Comparison of ENCODE assay signal across 1 cellular context in genomic region chr16:87608400-87608985, GRCh38.
TF ChIP-seq lines count a peak whose summit lies in the region.

No MANE protein-coding gene starts in this region.

TF ChIP-seq in HepG2, 621 proteins besides CTCF, POLR2A, EP300 and RAD21 (continued from another document and continues in another):
- TF ChIP-seq, protein P1, sequence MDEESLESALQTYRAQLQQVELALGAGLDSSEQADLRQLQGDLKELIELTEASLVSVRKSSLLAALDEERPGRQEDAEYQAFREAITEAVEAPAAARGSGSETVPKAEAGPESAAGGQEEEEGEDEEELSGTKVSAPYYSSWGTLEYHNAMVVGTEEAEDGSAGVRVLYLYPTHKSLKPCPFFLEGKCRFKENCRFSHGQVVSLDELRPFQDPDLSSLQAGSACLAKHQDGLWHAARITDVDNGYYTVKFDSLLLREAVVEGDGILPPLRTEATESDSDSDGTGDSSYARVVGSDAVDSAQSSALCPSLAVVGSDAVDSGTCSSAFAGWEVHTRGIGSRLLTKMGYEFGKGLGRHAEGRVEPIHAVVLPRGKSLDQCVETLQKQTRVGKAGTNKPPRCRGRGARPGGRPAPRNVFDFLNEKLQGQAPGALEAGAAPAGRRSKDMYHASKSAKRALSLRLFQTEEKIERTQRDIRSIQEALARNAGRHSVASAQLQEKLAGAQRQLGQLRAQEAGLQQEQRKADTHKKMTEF (CRISPR knock-in tag; IDR thresholded peaks at IDR 0.05) = peak; percentile 46; the same call in 1 of the 2 replicates
- peak; percentile 91; the same call in 1 of the 2 replicates for TF ChIP-seq KDM4B (CRISPR knock-in tag; IDR thresholded peaks at IDR 0.05)
- peak; percentile 52; the same call in 1 of the 2 replicates for TF ChIP-seq ZNF263 (CRISPR knock-in tag; IDR thresholded peaks at IDR 0.05)
- no peak for TF ChIP-seq ZNF747 (CRISPR knock-in tag; IDR thresholded peaks at IDR 0.05; ENCODE audit: borderline replicate concordance)
- no peak for TF ChIP-seq MBD4 (IDR thresholded peaks at IDR 0.05; ENCODE audit: borderline replicate concordance, low read length)
- TF ChIP-seq DNMT1 (CRISPR knock-in tag; IDR thresholded peaks at IDR 0.05) = no peak
- TF ChIP-seq DBP (CRISPR knock-in tag; IDR thresholded peaks at IDR 0.05; ENCODE audit: not compliant biosample characterization) = no peak
- no peak for TF ChIP-seq FUBP1 (CRISPR knock-in tag; IDR thresholded peaks at IDR 0.05; ENCODE audit: borderline replicate concordance)
- TF ChIP-seq NFYB (CRISPR knock-in tag; IDR thresholded peaks at IDR 0.05) = 0 out of 2 replicates have a peak, but pooled peaks have one; percentile 5
- no peak; the same call in 1 of the 2 replicates for TF ChIP-seq SP2 (CRISPR knock-in tag; IDR thresholded peaks at IDR 0.05)
- no peak for TF ChIP-seq ZNF326 (CRISPR knock-in tag; IDR thresholded peaks at IDR 0.05; ENCODE audit: borderline replicate concordance)
- TF ChIP-seq ZNF225 (CRISPR knock-in tag; IDR thresholded peaks at IDR 0.05) = peak; percentile 20; the same call in 1 of the 2 replicates
- no peak for TF ChIP-seq ZNF10 (CRISPR knock-in tag; IDR thresholded peaks at IDR 0.05; ENCODE audit: borderline replicate concordance, low read depth)
- no peak for TF ChIP-seq ZNF160 (CRISPR knock-in tag; IDR thresholded peaks at IDR 0.05)
- no peak for TF ChIP-seq SIN3A (IDR thresholded peaks at IDR 0.05; ENCODE audit: borderline replicate concordance, low read depth, low read length)
- TF ChIP-seq, protein P2, sequence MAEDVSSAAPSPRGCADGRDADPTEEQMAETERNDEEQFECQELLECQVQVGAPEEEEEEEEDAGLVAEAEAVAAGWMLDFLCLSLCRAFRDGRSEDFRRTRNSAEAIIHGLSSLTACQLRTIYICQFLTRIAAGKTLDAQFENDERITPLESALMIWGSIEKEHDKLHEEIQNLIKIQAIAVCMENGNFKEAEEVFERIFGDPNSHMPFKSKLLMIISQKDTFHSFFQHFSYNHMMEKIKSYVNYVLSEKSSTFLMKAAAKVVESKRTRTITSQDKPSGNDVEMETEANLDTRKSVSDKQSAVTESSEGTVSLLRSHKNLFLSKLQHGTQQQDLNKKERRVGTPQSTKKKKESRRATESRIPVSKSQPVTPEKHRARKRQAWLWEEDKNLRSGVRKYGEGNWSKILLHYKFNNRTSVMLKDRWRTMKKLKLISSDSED (CRISPR knock-in tag; IDR thresholded peaks at IDR 0.05) = no peak
- TF ChIP-seq CCAR2 (optimal IDR thresholded peaks at IDR 0.05; ENCODE audit: low read depth, low read length) = no peak
- TF ChIP-seq CAMTA2 (CRISPR knock-in tag; IDR thresholded peaks at IDR 0.05; ENCODE audit: borderline replicate concordance) = peak; percentile 73; the same call in 1 of the 2 replicates
- peak; percentile 19; the same call in 1 of the 2 replicates for TF ChIP-seq ZFY (CRISPR knock-in tag; IDR thresholded peaks at IDR 0.05)
- TF ChIP-seq ARNTL (CRISPR knock-in tag; IDR thresholded peaks at IDR 0.05) = peak; percentile 58; the same call in 1 of the 2 replicates
- TF ChIP-seq ZNF138 (CRISPR knock-in tag; IDR thresholded peaks at IDR 0.05; ENCODE audit: low read depth) = peak; percentile 95
- TF ChIP-seq, protein P3, sequence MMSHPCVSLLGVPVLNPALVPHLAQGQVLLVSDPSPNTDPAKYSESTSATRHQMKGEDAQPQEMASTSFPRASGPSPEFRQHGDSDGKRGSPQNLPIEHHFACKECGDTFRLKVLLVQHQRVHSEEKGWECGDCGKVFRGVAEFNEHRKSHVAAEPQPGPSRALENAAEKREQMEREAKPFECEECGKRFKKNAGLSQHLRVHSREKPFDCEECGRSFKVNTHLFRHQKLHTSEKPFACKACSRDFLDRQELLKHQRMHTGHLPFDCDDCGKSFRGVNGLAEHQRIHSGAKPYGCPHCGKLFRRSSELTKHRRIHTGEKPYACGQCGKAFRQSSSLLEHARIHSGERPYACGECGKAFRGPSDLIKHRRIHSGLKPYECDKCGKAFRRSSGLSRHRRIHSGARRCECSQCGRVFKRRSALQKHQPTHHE (CRISPR knock-in tag; IDR thresholded peaks at IDR 0.05; ENCODE audit: borderline replicate concordance) = 0 out of 2 replicates have a peak, but pooled peaks have one; percentile 69
- TF ChIP-seq, protein P4, sequence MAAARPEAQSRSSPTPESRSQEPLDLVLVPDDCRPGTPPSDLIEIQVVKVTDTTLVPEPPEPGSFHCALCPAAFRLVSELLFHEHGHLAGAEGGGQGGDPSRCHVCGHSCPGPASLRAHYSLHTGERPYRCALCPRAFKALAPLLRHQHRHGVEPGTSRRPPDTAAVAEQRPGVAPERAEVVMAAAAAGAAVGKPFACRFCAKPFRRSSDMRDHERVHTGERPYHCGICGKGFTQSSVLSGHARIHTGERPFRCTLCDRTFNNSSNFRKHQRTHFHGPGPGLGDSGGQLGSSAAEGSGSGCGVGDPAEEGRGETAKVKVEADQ (CRISPR knock-in tag; IDR thresholded peaks at IDR 0.05; ENCODE audit: borderline replicate concordance) = no peak
- TF ChIP-seq ESRRA (CRISPR knock-in tag; IDR thresholded peaks at IDR 0.05; ENCODE audit: low read depth) = no peak
- TF ChIP-seq CREM (IDR thresholded peaks at IDR 0.05) = no peak
- TF ChIP-seq CREM (CRISPR knock-in tag; IDR thresholded peaks at IDR 0.05) = no peak
- peak; percentile 60; the same call in 1 of the 2 replicates for TF ChIP-seq ZNF530 (CRISPR knock-in tag; IDR thresholded peaks at IDR 0.05; ENCODE audit: low read depth)
- TF ChIP-seq REL (CRISPR knock-in tag; conservative IDR thresholded peaks at IDR 0.05) = peak; percentile 68; the same call in 1 of the 2 replicates
- TF ChIP-seq ZNF333 (CRISPR knock-in tag; IDR thresholded peaks at IDR 0.05; ENCODE audit: borderline replicate concordance) = peak; percentile 62; the same call in 1 of the 2 replicates
- TF ChIP-seq MNT (IDR thresholded peaks at IDR 0.05) = no peak
- no peak for TF ChIP-seq TP53 (CRISPR knock-in tag; conservative IDR thresholded peaks at IDR 0.05)
- TF ChIP-seq, protein P5, sequence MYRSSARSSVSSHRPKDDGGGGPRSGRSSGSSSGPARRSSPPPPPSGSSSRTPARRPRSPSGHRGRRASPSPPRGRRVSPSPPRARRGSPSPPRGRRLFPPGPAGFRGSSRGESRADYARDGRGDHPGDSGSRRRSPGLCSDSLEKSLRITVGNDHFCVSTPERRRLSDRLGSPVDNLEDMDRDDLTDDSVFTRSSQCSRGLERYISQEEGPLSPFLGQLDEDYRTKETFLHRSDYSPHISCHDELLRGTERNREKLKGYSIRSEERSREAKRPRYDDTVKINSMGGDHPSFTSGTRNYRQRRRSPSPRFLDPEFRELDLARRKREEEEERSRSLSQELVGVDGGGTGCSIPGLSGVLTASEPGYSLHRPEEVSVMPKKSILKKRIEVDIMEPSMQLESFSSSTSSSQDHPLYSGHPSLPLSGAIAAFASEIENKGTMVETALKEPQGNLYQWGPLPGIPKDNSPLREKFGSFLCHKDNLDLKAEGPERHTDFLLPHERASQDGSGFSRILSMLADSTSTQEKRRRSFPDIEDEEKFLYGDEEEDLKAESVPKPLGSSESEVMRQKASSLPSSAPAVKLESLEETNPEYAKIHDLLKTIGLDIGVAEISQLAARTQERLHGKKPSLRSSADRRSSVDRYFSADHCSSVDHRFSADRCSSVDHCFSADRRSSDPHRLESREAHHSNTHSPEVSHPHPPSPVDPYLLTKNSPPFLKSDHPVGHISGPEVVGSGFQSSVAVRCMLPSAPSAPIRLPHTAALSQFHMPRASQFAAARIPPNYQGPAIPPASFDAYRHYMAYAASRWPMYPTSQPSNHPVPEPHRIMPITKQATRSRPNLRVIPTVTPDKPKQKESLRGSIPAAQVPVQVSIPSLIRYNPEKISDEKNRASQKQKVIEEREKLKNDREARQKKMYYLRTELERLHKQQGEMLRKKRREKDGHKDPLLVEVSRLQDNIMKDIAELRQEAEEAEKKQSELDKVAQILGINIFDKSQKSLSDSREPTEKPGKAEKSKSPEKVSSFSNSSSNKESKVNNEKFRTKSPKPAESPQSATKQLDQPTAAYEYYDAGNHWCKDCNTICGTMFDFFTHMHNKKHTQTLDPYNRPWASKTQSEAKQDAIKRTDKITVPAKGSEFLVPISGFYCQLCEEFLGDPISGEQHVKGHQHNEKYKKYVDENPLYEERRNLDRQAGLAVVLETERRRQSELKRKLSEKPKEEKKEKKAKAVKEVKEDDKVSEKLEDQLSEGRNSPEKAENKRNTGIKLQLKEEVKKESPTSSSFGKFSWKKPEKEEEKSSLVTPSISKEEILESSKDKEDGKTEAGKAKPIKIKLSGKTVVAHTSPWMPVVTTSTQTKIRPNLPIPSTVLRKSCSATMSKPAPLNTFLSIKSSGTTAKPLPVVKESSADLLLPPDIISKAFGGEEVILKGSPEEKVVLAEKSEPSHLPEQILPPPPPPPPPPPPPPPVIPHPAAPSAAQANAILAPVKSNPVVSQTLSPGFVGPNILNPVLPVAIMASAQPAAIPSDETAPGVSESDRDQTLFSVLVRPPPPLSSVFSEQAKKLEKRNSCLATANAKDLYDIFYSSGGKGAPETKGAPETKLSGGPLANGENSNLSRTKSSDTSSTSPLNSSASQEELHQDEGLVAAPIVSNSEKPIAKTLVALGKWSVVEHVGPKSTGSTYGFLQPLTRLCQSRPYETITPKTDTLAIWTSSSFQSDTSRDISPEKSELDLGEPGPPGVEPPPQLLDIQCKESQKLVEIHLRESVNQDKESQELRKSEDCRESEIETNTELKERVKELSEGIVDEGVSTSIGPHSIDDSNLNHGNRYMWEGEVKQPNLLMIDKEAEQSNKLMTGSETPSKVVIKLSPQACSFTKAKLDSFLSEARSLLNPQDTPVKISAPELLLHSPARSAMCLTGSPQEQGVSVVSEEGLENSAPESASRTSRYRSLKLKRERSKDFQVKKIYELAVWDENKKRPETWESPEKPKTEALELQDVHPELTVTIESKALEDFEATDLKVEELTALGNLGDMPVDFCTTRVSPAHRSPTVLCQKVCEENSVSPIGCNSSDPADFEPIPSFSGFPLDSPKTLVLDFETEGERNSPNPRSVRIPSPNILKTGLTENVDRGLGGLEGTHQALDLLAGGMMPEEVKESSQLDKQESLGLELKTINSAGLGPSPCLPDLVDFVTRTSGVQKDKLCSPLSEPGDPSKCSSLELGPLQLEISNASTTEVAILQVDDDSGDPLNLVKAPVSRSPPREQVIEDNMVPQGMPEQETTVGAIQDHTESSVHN (CRISPR knock-in tag; IDR thresholded peaks at IDR 0.05) = no peak
- peak; percentile 55 to 96 for TF ChIP-seq KLF16 (CRISPR knock-in tag; IDR thresholded peaks at IDR 0.05)
- TF ChIP-seq KDM6A (CRISPR knock-in tag; IDR thresholded peaks at IDR 0.05; ENCODE audit: low read depth) = no peak
- TF ChIP-seq ZNF83 (CRISPR knock-in tag; IDR thresholded peaks at IDR 0.05; ENCODE audit: borderline replicate concordance) = peak; percentile 75; the same call in 1 of the 2 replicates
- TF ChIP-seq, protein P6, sequence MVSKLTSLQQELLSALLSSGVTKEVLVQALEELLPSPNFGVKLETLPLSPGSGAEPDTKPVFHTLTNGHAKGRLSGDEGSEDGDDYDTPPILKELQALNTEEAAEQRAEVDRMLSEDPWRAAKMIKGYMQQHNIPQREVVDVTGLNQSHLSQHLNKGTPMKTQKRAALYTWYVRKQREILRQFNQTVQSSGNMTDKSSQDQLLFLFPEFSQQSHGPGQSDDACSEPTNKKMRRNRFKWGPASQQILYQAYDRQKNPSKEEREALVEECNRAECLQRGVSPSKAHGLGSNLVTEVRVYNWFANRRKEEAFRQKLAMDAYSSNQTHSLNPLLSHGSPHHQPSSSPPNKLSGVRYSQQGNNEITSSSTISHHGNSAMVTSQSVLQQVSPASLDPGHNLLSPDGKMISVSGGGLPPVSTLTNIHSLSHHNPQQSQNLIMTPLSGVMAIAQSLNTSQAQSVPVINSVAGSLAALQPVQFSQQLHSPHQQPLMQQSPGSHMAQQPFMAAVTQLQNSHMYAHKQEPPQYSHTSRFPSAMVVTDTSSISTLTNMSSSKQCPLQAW (CRISPR knock-in tag; IDR thresholded peaks at IDR 0.05) = no peak
- TF ChIP-seq NFKBIZ (CRISPR knock-in tag; IDR thresholded peaks at IDR 0.05) = peak; percentile 94
- no peak for TF ChIP-seq ZFAT (CRISPR knock-in tag; conservative IDR thresholded peaks at IDR 0.05)
- no peak for TF ChIP-seq HOXA9 (CRISPR knock-in tag; IDR thresholded peaks at IDR 0.05; ENCODE audit: borderline replicate concordance)
- TF ChIP-seq, protein P7, sequence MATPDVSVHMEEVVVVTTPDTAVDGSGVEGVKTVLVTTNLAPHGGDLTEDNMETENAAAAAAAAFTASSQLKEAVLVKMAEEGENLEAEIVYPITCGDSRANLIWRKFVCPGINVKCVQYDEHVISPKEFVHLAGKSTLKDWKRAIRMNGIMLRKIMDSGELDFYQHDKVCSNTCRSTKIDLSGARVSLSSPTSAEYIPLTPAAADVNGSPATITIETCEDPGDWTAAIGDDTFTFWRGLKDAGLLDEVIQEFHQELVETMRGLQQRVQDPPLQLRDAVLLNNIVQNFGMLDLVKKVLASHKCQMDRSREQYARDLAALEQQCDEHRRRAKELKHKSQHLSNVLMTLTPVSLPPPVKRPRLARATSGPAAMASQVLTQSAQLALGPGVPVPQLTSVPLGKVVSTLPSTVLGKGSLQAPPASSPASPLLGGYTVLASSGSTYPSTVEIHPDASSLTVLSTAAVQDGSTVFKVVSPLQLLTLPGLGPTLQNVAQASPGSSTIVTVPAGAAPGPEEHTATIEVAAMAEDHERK (CRISPR knock-in tag; IDR thresholded peaks at IDR 0.05; ENCODE audit: low read depth) = no peak
- TF ChIP-seq ZNF550 (CRISPR knock-in tag; IDR thresholded peaks at IDR 0.05; ENCODE audit: borderline replicate concordance) = no peak
